Comparison of ENCODE assay signal across 8 cellular contexts in genomic region chr19:37227996-37228395, GRCh38. TPM values are rescaled to one million over a fixed set of nuclear protein-coding genes. Genes with fewer than 3 reads are reported as not detected.
A peak's percentile ranks its signal among the peaks of the same experiment; 100 is the strongest.
DNase-seq lines count a peak whose midpoint lies in the region; ATAC-seq and TF ChIP-seq lines count a peak whose summit lies in the region.

No MANE protein-coding gene starts in this region.

- H3K4me3 Mint-ChIP-seq in activated CD4-positive, alpha-beta memory T cell treated with anti-CD3 and anti-CD28 coated beads, Interleukin-2, amount 10 ng/mL, durations not matched to agents 7 days and 5 days, result no peak overlapping the region

- TF ChIP-seq CTCF in AG10803 (conservative IDR thresholded peaks at IDR 0.05; ENCODE audit: low read length) (peak; percentile 31; the same call in 1 of the 2 replicates), GM12865 (IDR thresholded peaks at IDR 0.05; ENCODE audit: insufficient read depth, low read depth, low read length, missing control alignments) (peak; percentile 25)

- POLR2A ChIA-PET in activated CD4-positive, alpha-beta memory T cell treated with anti-CD3 and anti-CD28 coated beads, Interleukin-2, amount 10 ng/mL, durations not matched to agents 7 days and 5 days (lab: Charles Lee), result no interaction called here

- ATAC-seq in HG03378 (IDR thresholded peaks at IDR 0.05; ENCODE audit: unreplicated experiment), result no peak
- ATAC-seq in HG03342 (IDR thresholded peaks at IDR 0.05; ENCODE audit: unreplicated experiment), result no peak

- CTCF ChIA-PET in activated CD4-positive, alpha-beta memory T cell treated with anti-CD3 and anti-CD28 coated beads, Interleukin-2, amount 10 ng/mL, durations not matched to agents 7 days and 5 days (lab: Charles Lee), result no interaction called here

- peaks cover 73% of the 10 kb centered on the region for H3K36me3 Mint-ChIP-seq in activated CD4-positive, alpha-beta memory T cell treated with anti-CD3 and anti-CD28 coated beads, Interleukin-2, amount 10 ng/mL, durations not matched to agents 7 days and 5 days (ENCODE audit: low read depth)

- DNase-seq in AG10803 (ENCODE audit: low read depth), result no peak
- no peak for DNase-seq in GM12865 (ENCODE audit: low read depth)
- peak; percentile 31 for DNase-seq in activated CD4-positive, alpha-beta memory T cell treated with anti-CD3 and anti-CD28 coated beads, Interleukin-2, amount 10 ng/mL, durations not matched to agents 7 days and 5 days
- DNase-seq in iPS-NIHi11 (ENCODE audit: low spot score), result peak; percentile 30
- no peak for DNase-seq in cortex of kidney (lab: John Stamatoyannopoulos, UW)
- no peak for DNase-seq in GM19238 (ENCODE audit: insufficient read length, low spot score)

- no peaks in the 10 kb centered on the region for H3K27me3 Mint-ChIP-seq in activated CD4-positive, alpha-beta memory T cell treated with anti-CD3 and anti-CD28 coated beads, Interleukin-2, amount 10 ng/mL, durations not matched to agents 7 days and 5 days

- H3K4me3 ChIP-seq in AG10803 (ENCODE audit: low read length) (no peak overlapping the region), GM12865 (ENCODE audit: low read depth, low read length) (no peak overlapping the region)

- H3K4me1 Mint-ChIP-seq in activated CD4-positive, alpha-beta memory T cell treated with anti-CD3 and anti-CD28 coated beads, Interleukin-2, amount 10 ng/mL, durations not matched to agents 7 days and 5 days, result no peaks in the 10 kb centered on the region

- H3K9me3 Mint-ChIP-seq in activated CD4-positive, alpha-beta memory T cell treated with anti-CD3 and anti-CD28 coated beads, Interleukin-2, amount 10 ng/mL, durations not matched to agents 7 days and 5 days, result peaks cover 37% of the 10 kb centered on the region

- H3K27ac Mint-ChIP-seq in activated CD4-positive, alpha-beta memory T cell treated with anti-CD3 and anti-CD28 coated beads, Interleukin-2, amount 10 ng/mL, durations not matched to agents 7 days and 5 days, result no peak overlapping the region

RNA-seq across cellular contexts. Expression of gene ZNF383, which starts 10.0 kb away (rescaled TPM):
- total RNA-seq in activated CD4-positive, alpha-beta memory T cell treated with anti-CD3 and anti-CD28 coated beads, Interleukin-2, amount 10 ng/mL, durations not matched to agents 7 days and 5 days, result 10 to 100 TPM; 10.1 to 11.3 TPM

RNA-seq across cellular contexts. Expression of gene ZNF585B, which starts 17.7 kb away (rescaled TPM):
- 1 to 10 TPM; 8.4 to 9.8 TPM for total RNA-seq in activated CD4-positive, alpha-beta memory T cell treated with anti-CD3 and anti-CD28 coated beads, Interleukin-2, amount 10 ng/mL, durations not matched to agents 7 days and 5 days

RNA-seq across cellular contexts. Expression of gene ZNF585A, which starts 55.5 kb away (rescaled TPM):
- 1 to 10 TPM; 9.0 to 9.4 TPM for total RNA-seq in activated CD4-positive, alpha-beta memory T cell treated with anti-CD3 and anti-CD28 coated beads, Interleukin-2, amount 10 ng/mL, durations not matched to agents 7 days and 5 days

Comparison
In these comparisons a context has a peak if more than half of its experiments do, and no peak if none do; other contexts are left out.
1. DNase-seq: peak in activated CD4-positive, alpha-beta memory T cell treated with anti-CD3 and anti-CD28 coated beads, Interleukin-2, amount 10 ng/mL, durations not matched to agents 7 days and 5 days (single experiment) and iPS-NIHi11 (single experiment); none in AG10803 (single experiment), GM12865 (single experiment), cortex of kidney (single experiment) and GM19238 (single experiment).